15 cellular contexts compared by ENCODE assay signal in the genomic region with DNA sequence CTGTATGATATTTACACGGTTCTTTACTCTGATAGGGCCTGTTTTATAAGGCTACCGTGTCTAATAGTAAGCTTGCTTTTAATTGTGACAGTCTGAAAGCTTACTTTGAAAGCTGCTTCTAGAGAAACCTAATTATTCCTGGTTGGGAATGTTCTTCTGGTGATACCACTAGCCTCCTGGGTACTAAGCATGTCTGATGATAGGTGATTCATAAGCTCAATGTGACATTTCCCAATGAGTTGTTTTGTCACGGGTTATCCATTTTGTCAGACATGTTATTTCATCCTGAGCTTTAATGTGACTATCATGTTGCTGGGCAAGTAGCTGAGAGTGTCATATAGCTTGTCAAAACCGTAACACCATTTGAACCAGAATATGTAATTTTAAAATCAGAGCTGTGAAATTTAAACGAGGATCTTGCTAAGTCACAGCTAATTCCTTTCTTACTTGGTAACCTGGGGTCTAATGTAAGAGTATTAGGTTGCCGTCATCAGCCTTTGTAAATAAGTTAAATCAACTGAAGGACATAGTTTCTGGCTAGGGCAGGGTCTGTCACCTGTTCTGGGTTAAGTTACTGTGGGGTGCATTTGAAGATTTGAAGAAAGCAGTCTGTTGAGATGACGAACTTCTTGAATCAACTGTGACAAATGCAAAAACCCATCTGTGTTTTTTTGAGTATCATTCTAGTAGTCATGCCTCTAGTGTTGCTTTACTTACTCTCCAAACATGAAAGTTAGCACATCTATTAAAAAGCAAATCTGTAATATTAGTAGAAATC.
DNase-seq lines count a peak whose midpoint lies in the region; ATAC-seq and TF ChIP-seq lines count a peak whose summit lies in the region.
"Had no signal": no experiment of that assay in that cellular context is flagged by ENCODE, and none has a peak within 500 bp of the region (broad histone marks: within the 10 kb centered on the region; RNA-seq: fewer than 3 reads in every experiment).

No MANE protein-coding gene starts in this region.

- H3K4me3 Mint-ChIP-seq in brain (peak overlapping the region; percentile 36 to 75 (median 67)), type B pancreatic cell (no peak overlapping the region)
- H3K4me3 Mint-ChIP-seq: CD4-positive, CD25-positive, alpha-beta regulatory T cell; H9 had no signal

- H3K9me3 Mint-ChIP-seq in brain, result no peaks in the 10 kb centered on the region
- H3K9me3 Mint-ChIP-seq in type B pancreatic cell, result no peaks in the 10 kb centered on the region
- H3K9me3 Mint-ChIP-seq: H9 had no signal

- peaks cover 58% of the 10 kb centered on the region for H3K4me1 Mint-ChIP-seq in brain
- H3K4me1 Mint-ChIP-seq in type B pancreatic cell (ENCODE audit: unreplicated experiment), result peaks cover 8% of the 10 kb centered on the region
- H3K4me1 Mint-ChIP-seq: CD4-positive, CD25-positive, alpha-beta regulatory T cell; H9 had no signal

- peak; percentile 11 for DNase-seq in left kidney (ENCODE audit: low read depth, low spot score)
- DNase-seq in renal cortical epithelial cell (ENCODE audit: low read depth), result peak; percentile 26
- no peak for DNase-seq in type B pancreatic cell (ENCODE audit: extremely low spot score, unreplicated experiment)
- no peak for DNase-seq in AG20443 (ENCODE audit: low spot score)
- no peak for DNase-seq in NCI-H226
- DNase-seq: CD4-positive, CD25-positive, alpha-beta regulatory T cell; H9; KG1; NCI-H1105; NCI-H2029 treated with DMSO at 0.1 percent for 48 hours; NCI-H524 treated with DMSO at 0.1 percent for 48 hours; NCI-H82; Peyer's patch had no signal

- TF ChIP-seq CTCF in brain (conservative IDR thresholded peaks at IDR 0.05) (no peak), type B pancreatic cell (conservative IDR thresholded peaks at IDR 0.05) (no peak)

- H3K36me3 Mint-ChIP-seq in brain, result peaks cover 11% of the 10 kb centered on the region
- peaks cover 3% of the 10 kb centered on the region for H3K36me3 Mint-ChIP-seq in type B pancreatic cell
- H3K36me3 Mint-ChIP-seq: CD4-positive, CD25-positive, alpha-beta regulatory T cell had no signal

- H3K27ac Mint-ChIP-seq in brain, result peak overlapping the region; percentile 81 to 94 (median 91)
- H3K27ac Mint-ChIP-seq in type B pancreatic cell, result peak overlapping the region; percentile 17
- H3K27ac Mint-ChIP-seq: CD4-positive, CD25-positive, alpha-beta regulatory T cell; H9 had no signal

- no peak for ATAC-seq in GM21390 (IDR thresholded peaks at IDR 0.05; ENCODE audit: unreplicated experiment)

- H3K27me3 Mint-ChIP-seq in brain, result no peaks in the 10 kb centered on the region
- no peaks in the 10 kb centered on the region for H3K27me3 Mint-ChIP-seq in type B pancreatic cell
- H3K27me3 Mint-ChIP-seq: CD4-positive, CD25-positive, alpha-beta regulatory T cell had no signal

Comparison
In these comparisons a context has a peak if more than half of its experiments do, and no peak if none do; other contexts are left out.
1. DNase-seq: peak in left kidney (single experiment) and renal cortical epithelial cell (single experiment); none in type B pancreatic cell (single experiment), AG20443 (single experiment) and NCI-H226 (single experiment).